1 cellular context compared by ENCODE assay signal in the genomic region with DNA sequence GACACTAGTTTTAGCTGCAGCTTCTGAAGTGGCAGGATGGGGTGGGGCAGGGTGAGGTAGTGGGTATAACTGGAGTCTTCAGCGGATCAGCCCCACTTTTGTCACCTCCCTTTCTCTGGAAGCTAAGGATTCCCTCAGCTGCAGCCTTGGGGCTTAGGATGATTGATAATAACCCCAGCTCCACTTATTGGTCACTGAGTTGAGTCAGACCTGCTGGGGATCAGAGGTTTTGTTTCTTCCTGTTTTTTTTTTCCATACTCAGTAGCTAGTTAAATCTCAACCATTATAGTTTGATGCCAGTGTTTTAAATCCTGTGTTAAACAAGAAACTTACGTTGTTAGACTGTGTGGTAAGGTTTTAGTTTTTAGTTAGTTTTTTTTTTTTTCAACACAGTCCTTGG.
TF ChIP-seq lines count a peak whose summit lies in the region.

No MANE protein-coding gene starts in this region.

TF ChIP-seq in IMR-90, 13 proteins besides CTCF, POLR2A, EP300 and RAD21:
- TF ChIP-seq MAZ (IDR thresholded peaks at IDR 0.05; ENCODE audit: borderline replicate concordance, low read depth, low read length) (no peak), SMC3 (IDR thresholded peaks at IDR 0.05; ENCODE audit: low read depth, low read length) (no peak), BHLHE40 (IDR thresholded peaks at IDR 0.05; ENCODE audit: low read depth, low read length) (no peak), RFX5 (IDR thresholded peaks at IDR 0.05; ENCODE audit: low read depth, low read length) (no peak), CEBPB (IDR thresholded peaks at IDR 0.05; ENCODE audit: low read depth, low read length) (no peak), FOS (IDR thresholded peaks at IDR 0.05; ENCODE audit: low read depth, low read length) (no peak), NFE2L2 (IDR thresholded peaks at IDR 0.05; ENCODE audit: low read depth, low read length) (no peak), MAFK (IDR thresholded peaks at IDR 0.05; ENCODE audit: low read depth, low read length) (no peak), CHD1 (IDR thresholded peaks at IDR 0.05; ENCODE audit: low read depth, low read length) (no peak), RCOR1 (IDR thresholded peaks at IDR 0.05; ENCODE audit: insufficient replicate concordance, low read length) (no peak), MXI1 (IDR thresholded peaks at IDR 0.05; ENCODE audit: borderline replicate concordance, low read depth, low read length) (no peak)
- TF ChIP-seq, protein P1, sequence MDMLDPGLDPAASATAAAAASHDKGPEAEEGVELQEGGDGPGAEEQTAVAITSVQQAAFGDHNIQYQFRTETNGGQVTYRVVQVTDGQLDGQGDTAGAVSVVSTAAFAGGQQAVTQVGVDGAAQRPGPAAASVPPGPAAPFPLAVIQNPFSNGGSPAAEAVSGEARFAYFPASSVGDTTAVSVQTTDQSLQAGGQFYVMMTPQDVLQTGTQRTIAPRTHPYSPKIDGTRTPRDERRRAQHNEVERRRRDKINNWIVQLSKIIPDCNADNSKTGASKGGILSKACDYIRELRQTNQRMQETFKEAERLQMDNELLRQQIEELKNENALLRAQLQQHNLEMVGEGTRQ (IDR thresholded peaks at IDR 0.05; ENCODE audit: low read depth, low read length): no peak
- TF ChIP-seq, protein P2, sequence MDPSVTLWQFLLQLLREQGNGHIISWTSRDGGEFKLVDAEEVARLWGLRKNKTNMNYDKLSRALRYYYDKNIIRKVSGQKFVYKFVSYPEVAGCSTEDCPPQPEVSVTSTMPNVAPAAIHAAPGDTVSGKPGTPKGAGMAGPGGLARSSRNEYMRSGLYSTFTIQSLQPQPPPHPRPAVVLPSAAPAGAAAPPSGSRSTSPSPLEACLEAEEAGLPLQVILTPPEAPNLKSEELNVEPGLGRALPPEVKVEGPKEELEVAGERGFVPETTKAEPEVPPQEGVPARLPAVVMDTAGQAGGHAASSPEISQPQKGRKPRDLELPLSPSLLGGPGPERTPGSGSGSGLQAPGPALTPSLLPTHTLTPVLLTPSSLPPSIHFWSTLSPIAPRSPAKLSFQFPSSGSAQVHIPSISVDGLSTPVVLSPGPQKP (IDR thresholded peaks at IDR 0.05; ENCODE audit: borderline replicate concordance, low read depth, low read length): no peak
